ENCODE assay signal across 16 cellular contexts in genomic region chr12:3641428-3641883, GRCh38.
DNase-seq lines count a peak whose midpoint lies in the region; ATAC-seq and TF ChIP-seq lines count a peak whose summit lies in the region.
"Had no signal": no experiment of that assay in that cellular context is flagged by ENCODE, and none has a peak within 500 bp of the region (broad histone marks: within the 10 kb centered on the region; RNA-seq: fewer than 3 reads in every experiment).

No MANE protein-coding gene starts in this region.

- no peaks in the 10 kb centered on the region for H3K36me3 ChIP-seq in adipocyte (ENCODE audit: control insufficient read depth, insufficient read depth, low read length, severe bottlenecking)
- H3K36me3 ChIP-seq: ovary had no signal

- DNase-seq in right cardiac atrium (peak in 1 of 3 donors; percentile 38), Right ventricle myocardium inferior (ENCODE audit: missing footprints) (no peak), adipocyte (ENCODE audit: low read depth) (peak; percentile 32), hepatic stellate cell (ENCODE audit: low spot score) (peak; percentile 78), CD14-positive monocyte (ENCODE audit: low spot score) (no peak), natural killer cell (no peak), T-cell (no peak)
- DNase-seq: activated T-cell treated with anti-CD3 and anti-CD28 coated beads, Interleukin-2, amount 50 U/mL, for 4 hours; AML-193; caudate nucleus; foreskin melanocyte; left lung; NCI-H2171; ovary; SHP77 treated with DMSO at 0.1 percent for 48 hours had no signal

- POLR2A ChIA-PET in T-cell (lab: Charles Lee): no interaction called here

- no peaks in the 10 kb centered on the region for H3K4me1 Mint-ChIP-seq in CD14-positive monocyte
- H3K4me1 Mint-ChIP-seq in natural killer cell: no peaks in the 10 kb centered on the region
- no peaks in the 10 kb centered on the region for H3K4me1 Mint-ChIP-seq in T-cell

- H3K4me1 ChIP-seq in right cardiac atrium (ENCODE audit: control insufficient read depth, insufficient read depth, low read length) (peaks cover 4% of the 10 kb centered on the region), adipocyte (ENCODE audit: control insufficient read depth, insufficient read depth, low read length) (peaks cover 7% of the 10 kb centered on the region)
- H3K4me1 ChIP-seq: left lung had no signal

- H3K4me3 ChIP-seq in right cardiac atrium (ENCODE audit: low read length): no peak overlapping the region
- H3K4me3 ChIP-seq in adipocyte (ENCODE audit: low read length): no peak overlapping the region
- H3K4me3 ChIP-seq: left lung, ovary had no signal

- H3K4me3 Mint-ChIP-seq in CD14-positive monocyte: no peak overlapping the region
- H3K4me3 Mint-ChIP-seq in natural killer cell: no peak overlapping the region
- no peak overlapping the region for H3K4me3 Mint-ChIP-seq in T-cell
- H3K4me3 Mint-ChIP-seq: activated T-cell treated with anti-CD3 and anti-CD28 coated beads, Interleukin-2, amount 50 U/mL, for 4 hours had no signal

- H3K27me3 ChIP-seq in right cardiac atrium (ENCODE audit: control insufficient read depth, insufficient read depth): no peaks in the 10 kb centered on the region
- H3K27me3 ChIP-seq in adipocyte (replicated peaks; ENCODE audit: control insufficient read depth, insufficient read depth, low read length): no peaks in the 10 kb centered on the region
- H3K27me3 ChIP-seq: left lung, ovary had no signal

- H3K27ac ChIP-seq in right cardiac atrium (ENCODE audit: low read length): no peak overlapping the region
- H3K27ac ChIP-seq: left lung, ovary had no signal

- H3K9me3 Mint-ChIP-seq in CD14-positive monocyte (no peaks in the 10 kb centered on the region), natural killer cell (no peaks in the 10 kb centered on the region), T-cell (no peaks in the 10 kb centered on the region)
- H3K9me3 Mint-ChIP-seq: activated T-cell treated with anti-CD3 and anti-CD28 coated beads, Interleukin-2, amount 50 U/mL, for 4 hours had no signal

- H3K9me3 ChIP-seq in right cardiac atrium (ENCODE audit: control insufficient read depth, low read length): no peaks in the 10 kb centered on the region
- H3K9me3 ChIP-seq in adipocyte (ENCODE audit: control insufficient read depth, low read length): no peaks in the 10 kb centered on the region
- H3K9me3 ChIP-seq: left lung, ovary had no signal

- CTCF ChIA-PET in T-cell (lab: Charles Lee): no interaction called here

- TF ChIP-seq CTCF in CD14-positive monocyte (IDR thresholded peaks at IDR 0.05): no peak
- no peak for TF ChIP-seq CTCF in natural killer cell (IDR thresholded peaks at IDR 0.05)

- ATAC-seq in right cardiac atrium (peak; percentile 31 to 88), Right ventricle myocardium inferior (no peak), natural killer cell (no peak), T-cell (replicated peaks in 1 of 4) (no peak), GM18519 (IDR thresholded peaks at IDR 0.05; ENCODE audit: low FRiP score, unreplicated experiment) (no peak)
- ATAC-seq: activated T-cell treated with anti-CD3 and anti-CD28 coated beads, Interleukin-2, amount 50 U/mL, for 4 hours; left lung had no signal

- H3K27me3 Mint-ChIP-seq in CD14-positive monocyte (ENCODE audit: low read depth in 3 of 3) (no peaks in the 10 kb centered on the region), natural killer cell (ENCODE audit: low read depth in 2 of 2) (no peaks in the 10 kb centered on the region), T-cell (no peaks in the 10 kb centered on the region)

- H3K27ac Mint-ChIP-seq in CD14-positive monocyte (no peak overlapping the region), natural killer cell (no peak overlapping the region), T-cell (no peak overlapping the region)

- 69% methylated on average over 2 of the region's 2 CpGs for WGBS in right cardiac atrium

- intact Hi-C loops in right cardiac atrium (cut with DNase I) (loop anchor here in 1 of 4 donors (10.0 kb wide), 1 partner anchor 327 kb away; no protein-coding TSS in a partner anchor), Right ventricle myocardium inferior (cut with DNase I) (no loop called here), CD14-positive monocyte (cut with micrococcal nuclease) (no loop called here), natural killer cell (cut with micrococcal nuclease) (no loop called here)

- H3K36me3 Mint-ChIP-seq in CD14-positive monocyte (peaks cover 70 to 82% of the 10 kb centered on the region in 2 donors), natural killer cell (peaks cover 34% of the 10 kb centered on the region), T-cell (peaks cover 77% of the 10 kb centered on the region)

- no peak overlapping the region for H3K9ac ChIP-seq in adipocyte (ENCODE audit: low read length)

Comparison
In these comparisons a context has a peak if more than half of its experiments do, and no peak if none do; other contexts are left out.
1. ATAC-seq: peak in right cardiac atrium (2 of 2); none in Right ventricle myocardium inferior (single experiment), natural killer cell (0 of 3), T-cell (0 of 4) and GM18519 (single experiment).
2. DNase-seq: peak in adipocyte (single experiment) and hepatic stellate cell (single experiment); none in Right ventricle myocardium inferior (single experiment), CD14-positive monocyte (single experiment), natural killer cell (single experiment) and T-cell (0 of 34).